Comparison of ENCODE assay signal across 8 cellular contexts in the genomic region with DNA sequence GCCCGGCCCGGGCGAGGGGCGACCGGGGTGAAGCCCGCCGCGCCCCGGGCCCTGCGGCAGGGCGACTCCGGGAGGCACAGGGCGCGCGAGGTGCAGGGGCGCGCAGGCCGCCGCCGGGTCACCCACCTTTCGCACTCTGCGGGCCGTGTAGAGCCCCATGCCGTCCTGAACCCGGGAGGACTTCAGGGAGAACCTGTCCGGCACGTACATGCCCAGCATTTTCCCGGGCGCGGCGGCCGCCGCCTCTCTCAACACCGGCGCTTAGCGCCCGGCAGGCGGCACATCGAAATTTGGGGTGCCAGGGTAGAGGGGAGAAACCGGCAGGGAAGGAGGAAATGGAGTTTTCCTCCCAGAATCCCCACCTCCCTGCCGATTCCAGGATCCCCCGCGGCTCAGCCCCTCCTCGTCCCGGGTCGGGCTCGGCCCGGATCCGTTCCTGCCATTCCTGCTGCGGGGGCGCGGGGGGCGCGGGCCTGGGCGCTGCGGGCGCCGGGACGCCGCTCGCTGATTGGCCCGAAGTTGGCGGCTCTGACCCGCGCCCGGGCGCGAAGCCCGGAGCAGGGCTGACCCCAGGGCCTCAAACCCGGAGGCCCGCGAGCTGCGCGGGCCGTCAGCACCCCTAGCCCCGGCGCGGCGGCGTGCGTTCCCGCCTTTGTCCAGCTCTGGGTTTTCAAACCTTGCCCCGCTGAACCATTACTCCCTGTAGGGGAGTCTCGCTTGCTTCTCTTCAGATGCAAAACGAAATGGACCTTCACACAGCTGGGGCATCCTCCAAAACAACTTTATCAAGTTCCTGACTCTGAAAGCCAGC. TPM values are rescaled to one million over a fixed set of nuclear protein-coding genes. Genes with fewer than 3 reads are reported as not detected.
DNase-seq lines count a peak whose midpoint lies in the region; ATAC-seq and TF ChIP-seq lines count a peak whose summit lies in the region.

A gene (minus strand): TSS at position 337 of the 811 bp plus-strand sequence. CDS start 118 bp downstream, at position 219.

- ATAC-seq in HG02852 (IDR thresholded peaks at IDR 0.05; ENCODE audit: unreplicated experiment): no peak

- H3K9me3 ChIP-seq in prostate gland: no peaks in the 10 kb centered on the region

- TF ChIP-seq CTCF in prostate gland (IDR thresholded peaks at IDR 0.05): peak in 1 of 4 experiments; percentile 29

- no peaks in the 10 kb centered on the region for H3K36me3 ChIP-seq in prostate gland

- peak; percentile 9 for DNase-seq in activated T-cell treated with anti-CD3 and anti-CD28 coated beads for 1 hour (ENCODE audit: low read depth)
- DNase-seq in activated T-cell treated with anti-CD3 and anti-CD28 coated beads for 4 hours: no peak
- peak; percentile 47 for DNase-seq in SW480 (ENCODE audit: low spot score)
- peak; percentile 54 to 57 for DNase-seq in T47D (ENCODE audit: low read depth in 1 of 2, low spot score in 1 of 2)
- peak; percentile 69 for DNase-seq in iPS DF 19.7 (ENCODE audit: low read depth, low spot score)
- peak; percentile 13 for DNase-seq in prostate gland (ENCODE audit: low spot score)
- DNase-seq in NCI-H2196 treated with DMSO at 0.1 percent for 48 hours (lab: John Stamatoyannopoulos, UW; ENCODE audit: unreplicated experiment): no peak

- in situ Hi-C loops in T47D (cut with HindIII; ENCODE audit: low pct_unique_long_range_greater_than_20kb, low sequenced_read_pairs): no loop called here

- intact Hi-C loops in prostate gland (cut with DNase I): no loop called here

- under 1% methylated on average over 83 of the region's 85 CpGs for WGBS in prostate gland

- H3K4me1 ChIP-seq in prostate gland (replicated peaks): no peaks in the 10 kb centered on the region

- H3K27me3 ChIP-seq in prostate gland (replicated peaks; ENCODE audit: insufficient read depth): no peaks in the 10 kb centered on the region

- H3K27ac ChIP-seq in prostate gland: peak within 1 kb of the TSS; percentile 87 to 88

- TF ChIP-seq POLR2A in prostate gland (IDR thresholded peaks at IDR 0.05): no peak

- peak within 1 kb of the TSS; percentile 56 to 69 for H3K4me3 ChIP-seq in prostate gland

RNA-seq across cellular contexts. Expression of the gene that starts here (rescaled TPM):
- 10 to 100 TPM in 1 of 2 donors, 1 to 10 TPM in 1; 9.9 to 18.9 TPM for total RNA-seq in prostate gland

Comparison
In these comparisons a context has a peak if more than half of its experiments do, and no peak if none do; other contexts are left out.
1. DNase-seq: peak in activated T-cell treated with anti-CD3 and anti-CD28 coated beads for 1 hour (single experiment), SW480 (single experiment), T47D (2 of 2), iPS DF 19.7 (single experiment) and prostate gland (single experiment); none in activated T-cell treated with anti-CD3 and anti-CD28 coated beads for 4 hours (single experiment) and NCI-H2196 treated with DMSO at 0.1 percent for 48 hours (single experiment).